ENCODE assay signal across 1 cellular context in genomic region chr19:35642798-35643254, GRCh38.
A peak's percentile ranks its signal among the peaks of the same experiment; 100 is the strongest.
TF ChIP-seq lines count a peak whose summit lies in the region.

No MANE protein-coding gene starts in this region.

TF ChIP-seq in K562, 482 proteins besides CTCF, POLR2A, EP300 and RAD21:
- TF ChIP-seq ZNF263 (CRISPR knock-in tag; IDR thresholded peaks at IDR 0.05; ENCODE audit: borderline replicate concordance), result peak; percentile 72
- no peak for TF ChIP-seq HMGN3 (IDR thresholded peaks at IDR 0.05; ENCODE audit: borderline replicate concordance, extremely low read depth, insufficient read length, low read depth, low read length)
